ENCODE assay signal across 12 cellular contexts in genomic region chr4:152697284-152698011, GRCh38. TPM values are rescaled to one million over a fixed set of nuclear protein-coding genes. Genes with fewer than 3 reads are reported as not detected.
DNase-seq lines count a peak whose midpoint lies in the region; ATAC-seq, FAIRE-seq and TF ChIP-seq lines count a peak whose summit lies in the region.
"Had no signal": no experiment of that assay in that cellular context is flagged by ENCODE, and none has a peak within 500 bp of the region (broad histone marks: within the 10 kb centered on the region; RNA-seq: fewer than 3 reads in every experiment).

No MANE protein-coding gene starts in this region.

- H3K9me3 ChIP-seq in astrocyte (ENCODE audit: insufficient read depth, low read depth, low read length) (no peaks in the 10 kb centered on the region), transverse colon (no peaks in the 10 kb centered on the region)
- H3K9me3 ChIP-seq: neutrophil, SJSA1 had no signal

- H3K9ac ChIP-seq in astrocyte (ENCODE audit: low read length) = peak overlapping the region; percentile 39

- H3K4me3 ChIP-seq in astrocyte (ENCODE audit: insufficient read depth, low read depth, low read length) (no peak overlapping the region), transverse colon (no peak overlapping the region)
- H3K4me3 ChIP-seq: SJSA1 had no signal

- H3K27me3 ChIP-seq in astrocyte (ENCODE audit: insufficient read depth, low read length) (no peaks in the 10 kb centered on the region), transverse colon (no peaks in the 10 kb centered on the region)
- H3K27me3 ChIP-seq: neutrophil, SJSA1 had no signal

- TF ChIP-seq EP300 in transverse colon (IDR thresholded peaks at IDR 0.05; ENCODE audit: low read depth) = no peak

- TF ChIP-seq POLR2A in transverse colon (IDR thresholded peaks at IDR 0.05) = no peak

- H3K36me3 ChIP-seq in astrocyte (ENCODE audit: insufficient read depth, low read length) (no peaks in the 10 kb centered on the region), transverse colon (no peaks in the 10 kb centered on the region)
- H3K36me3 ChIP-seq: neutrophil, SJSA1 had no signal

- H3K4me2 ChIP-seq in astrocyte (ENCODE audit: low read length) = peak overlapping the region; percentile 77

- peak overlapping the region; percentile 21 for H3K27ac Mint-ChIP-seq in stimulated activated naive CD8-positive, alpha-beta T cell treated with anti-CD3 and anti-CD28 coated beads, Interleukin-15, Interleukin-2, amounts not matched to agents 100 ng/mL and 50 ng/mL, for 24 hours
- no peak overlapping the region for H3K27ac Mint-ChIP-seq in stimulated activated naive CD8-positive, alpha-beta T cell treated with anti-CD3 and anti-CD28 coated beads, Interleukin-15, amount 100 ng/mL, for 72 hours
- no peak overlapping the region for H3K27ac Mint-ChIP-seq in astrocyte (ENCODE audit: unreplicated experiment)

- intact Hi-C loops in transverse colon (cut with DNase I; ENCODE audit: low total_unique reads) (no loop called here), Right ventricle myocardium inferior (cut with DNase I) (no loop called here)

- FAIRE-seq in astrocyte (lab: Jason Lieb, UNC) = no peak

- ATAC-seq in stimulated activated naive CD8-positive, alpha-beta T cell treated with anti-CD3 and anti-CD28 coated beads, Interleukin-15, amount 100 ng/mL, for 72 hours = no peak
- peak; percentile 1 for ATAC-seq in HG03095 (IDR thresholded peaks at IDR 0.05; ENCODE audit: unreplicated experiment)
- ATAC-seq in Right ventricle myocardium inferior = no peak

- TF ChIP-seq CTCF in astrocyte (IDR thresholded peaks at IDR 0.05; ENCODE audit: insufficient read depth, low read depth, low read length) (no peak), transverse colon (IDR thresholded peaks at IDR 0.05) (no peak)

- H3K4me3 Mint-ChIP-seq in stimulated activated naive CD8-positive, alpha-beta T cell treated with anti-CD3 and anti-CD28 coated beads, Interleukin-15, Interleukin-2, amounts not matched to agents 100 ng/mL and 50 ng/mL, for 24 hours = no peak overlapping the region
- peak overlapping the region in 1 of 2 donors; percentile 10 for H3K4me3 Mint-ChIP-seq in stimulated activated naive CD8-positive, alpha-beta T cell treated with anti-CD3 and anti-CD28 coated beads, Interleukin-15, amount 100 ng/mL, for 72 hours
- no peak overlapping the region for H3K4me3 Mint-ChIP-seq in astrocyte (ENCODE audit: unreplicated experiment)

- peak overlapping the region; percentile 16 for H3K27ac ChIP-seq in astrocyte (ENCODE audit: low read depth, low read length)
- H3K27ac ChIP-seq in transverse colon = peak overlapping the region in 2 of 4 donors; percentile 19 to 36
- H3K27ac ChIP-seq: neutrophil, SJSA1 had no signal

- no peak for DNase-seq in stimulated activated naive CD8-positive, alpha-beta T cell treated with anti-CD3 and anti-CD28 coated beads, Interleukin-15, amount 100 ng/mL, for 72 hours
- DNase-seq in astrocyte (ENCODE audit: low read depth) (no peak), transverse colon (peak; percentile 29), NCI-H2171 (lab: John Stamatoyannopoulos, UW) (no peak), NCI-H510A (lab: John Stamatoyannopoulos, UW) (no peak), Right ventricle myocardium inferior (ENCODE audit: missing footprints) (no peak)
- DNase-seq: dermis blood vessel endothelial cell, NCI-H1694 treated with DMSO at 0.1 percent for 48 hours had no signal

- H4K20me1 ChIP-seq in astrocyte (ENCODE audit: insufficient read depth, low read length) = no peaks in the 10 kb centered on the region

- H3K27me3 Mint-ChIP-seq in stimulated activated naive CD8-positive, alpha-beta T cell treated with anti-CD3 and anti-CD28 coated beads, Interleukin-15, Interleukin-2, amounts not matched to agents 100 ng/mL and 50 ng/mL, for 24 hours = peaks cover 5% of the 10 kb centered on the region
- no peaks in the 10 kb centered on the region for H3K27me3 Mint-ChIP-seq in stimulated activated naive CD8-positive, alpha-beta T cell treated with anti-CD3 and anti-CD28 coated beads, Interleukin-15, amount 100 ng/mL, for 72 hours
- peaks cover 9% of the 10 kb centered on the region for H3K27me3 Mint-ChIP-seq in astrocyte (ENCODE audit: low read depth, unreplicated experiment)

- 60 to 61% methylated on average over 1 to 3 of the region's 3 CpGs for WGBS in transverse colon (ENCODE audit: low coverage in 1 of 2), 2 donors

- in situ Hi-C loops in transverse colon (cut with MboI; ENCODE audit: low pct_ligation_motif_present in 1 of 4, low pct_unique_long_range_greater_than_20kb in 1 of 4, low sequenced_read_pairs in 3 of 4) = no loop called here

- H3K9me3 Mint-ChIP-seq in stimulated activated naive CD8-positive, alpha-beta T cell treated with anti-CD3 and anti-CD28 coated beads, Interleukin-15, Interleukin-2, amounts not matched to agents 100 ng/mL and 50 ng/mL, for 24 hours = no peaks in the 10 kb centered on the region
- no peaks in the 10 kb centered on the region for H3K9me3 Mint-ChIP-seq in stimulated activated naive CD8-positive, alpha-beta T cell treated with anti-CD3 and anti-CD28 coated beads, Interleukin-15, amount 100 ng/mL, for 72 hours
- H3K9me3 Mint-ChIP-seq in astrocyte (ENCODE audit: unreplicated experiment) = peaks cover 13% of the 10 kb centered on the region

- no peaks in the 10 kb centered on the region for H3K36me3 Mint-ChIP-seq in stimulated activated naive CD8-positive, alpha-beta T cell treated with anti-CD3 and anti-CD28 coated beads, Interleukin-15, Interleukin-2, amounts not matched to agents 100 ng/mL and 50 ng/mL, for 24 hours (ENCODE audit: low read depth)
- H3K36me3 Mint-ChIP-seq in astrocyte (ENCODE audit: low read depth, unreplicated experiment) = no peaks in the 10 kb centered on the region

- no peaks in the 10 kb centered on the region for H3K79me2 ChIP-seq in astrocyte (ENCODE audit: insufficient read depth, low read length)

- H3K4me1 Mint-ChIP-seq in stimulated activated naive CD8-positive, alpha-beta T cell treated with anti-CD3 and anti-CD28 coated beads, Interleukin-15, Interleukin-2, amounts not matched to agents 100 ng/mL and 50 ng/mL, for 24 hours (ENCODE audit: low read depth) = peaks cover 18% of the 10 kb centered on the region
- H3K4me1 Mint-ChIP-seq in stimulated activated naive CD8-positive, alpha-beta T cell treated with anti-CD3 and anti-CD28 coated beads, Interleukin-15, amount 100 ng/mL, for 72 hours = peaks cover 17% of the 10 kb centered on the region
- H3K4me1 Mint-ChIP-seq in astrocyte (ENCODE audit: low read depth, unreplicated experiment) = peaks cover 9% of the 10 kb centered on the region

- no peak overlapping the region for H2AFZ ChIP-seq in astrocyte (ENCODE audit: low read depth, low read length)

- H3K4me1 ChIP-seq in astrocyte (ENCODE audit: insufficient read depth, low read length) (peaks cover 14% of the 10 kb centered on the region), transverse colon (no peaks in the 10 kb centered on the region)

RNA-seq across cellular contexts. Expression of gene TMEM154, which starts 17.7 kb away (rescaled TPM):
- total RNA-seq in astrocyte = 11.5 and 13.2 TPM in 2 replicates
- total RNA-seq in transverse colon = 1 to 10 TPM; 1.8 to 5.4 (median 3.9) TPM
- 3.2 TPM for total RNA-seq in Right ventricle myocardium inferior
